Comparison of ENCODE assay signal across 14 cellular contexts in the genomic region with DNA sequence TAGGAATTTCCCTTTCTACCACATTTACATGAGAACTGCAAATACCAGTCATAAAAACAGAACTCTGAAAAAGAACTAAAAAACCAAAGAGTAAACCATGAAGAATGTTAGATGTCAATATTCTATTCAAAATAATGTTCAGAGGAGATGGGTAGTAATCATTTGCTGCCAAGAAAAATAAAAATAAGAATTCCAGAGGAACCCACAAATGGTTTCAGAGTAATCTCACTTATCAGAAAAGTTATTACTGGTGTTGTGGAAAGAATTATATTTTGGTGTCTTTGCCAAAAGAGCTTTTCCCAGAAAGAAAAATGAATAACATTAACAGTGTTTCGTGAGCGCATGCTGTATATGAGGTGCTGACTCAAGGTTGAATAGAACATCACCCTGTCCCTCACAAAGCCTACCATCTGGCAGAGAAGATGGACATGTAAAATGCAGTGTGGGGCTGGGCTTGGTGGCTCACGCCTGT. TPM values are rescaled to one million over a fixed set of nuclear protein-coding genes. Genes with fewer than 3 reads are reported as not detected.
DNase-seq lines count a peak whose midpoint lies in the region; ATAC-seq, FAIRE-seq and TF ChIP-seq lines count a peak whose summit lies in the region.
"Had no signal": no experiment of that assay in that cellular context is flagged by ENCODE, and none has a peak within 500 bp of the region (broad histone marks: within the 10 kb centered on the region; RNA-seq: fewer than 3 reads in every experiment).

No MANE protein-coding gene starts in this region.

- SMC1A ChIA-PET in GM12878 (lab: Charles Lee; ENCODE audit: uncharacterized antibody, unreplicated experiment): interaction anchor here (0.9 to 1.3 kb wide), 3 partner anchors 23 to 281 kb away, joined by 3 to 5 read pairs (median 4); no protein-coding TSS in a partner anchor

- ATAC-seq in GM12878: no peak
- no peak for ATAC-seq in HG03196 (IDR thresholded peaks at IDR 0.05; ENCODE audit: unreplicated experiment)
- no peak for ATAC-seq in HG03469 (IDR thresholded peaks at IDR 0.05; ENCODE audit: unreplicated experiment)
- ATAC-seq: naive thymus-derived CD8-positive, alpha-beta T cell had no signal

- peak; percentile 91 for DNase-seq in HCEC 1CT
- no peak for DNase-seq in GM12878 (ENCODE audit: low read depth, low spot score)
- peak; percentile 38 to 61 for DNase-seq in lung microvascular endothelial cell (ENCODE audit: low read depth in 2 of 2)
- DNase-seq in NCI-H2107 (lab: John Stamatoyannopoulos, UW): no peak
- DNase-seq in GM12892 (ENCODE audit: insufficient read length): no peak
- DNase-seq: C1 segment of cervical spinal cord; naive thymus-derived CD8-positive, alpha-beta T cell; NCI-H2227 treated with DMSO at 0.1 percent for 48 hours; spleen had no signal

- intact Hi-C loops in GM12878 (cut with micrococcal nuclease; ENCODE audit: unreplicated experiment): no loop called here

- CTCF ChIA-PET in GM12878 (lab: Yijun Ruan, JAX): interaction anchor here (1.0 kb wide), 2 partner anchors 32 to 156 kb away, joined by 3 to 4 read pairs; no protein-coding TSS in a partner anchor

- no peak for TF ChIP-seq RAD21 in GM12878 (IDR thresholded peaks at IDR 0.05; ENCODE audit: insufficient read depth, low read depth, low read length)

- H3K4me2 ChIP-seq in GM12878 (ENCODE audit: control insufficient read depth, insufficient read depth): no peak overlapping the region

- H3K9me3 ChIP-seq in GM12878 (replicated peaks; ENCODE audit: control insufficient read depth, insufficient read depth, low read length): no peaks in the 10 kb centered on the region
- H3K9me3 ChIP-seq: spleen had no signal

- H2AFZ ChIP-seq in ACC112 (ENCODE audit: low read length, unreplicated experiment): no peak overlapping the region
- no peak overlapping the region for H2AFZ ChIP-seq in GM12878 (ENCODE audit: control insufficient read depth, low read depth, low read length)

- TF ChIP-seq EP300 in GM12878 (IDR thresholded peaks at IDR 0.05; ENCODE audit: borderline replicate concordance in 1 of 2, control insufficient read depth in 1 of 2, low read depth in 2 of 2, low read length in 2 of 2): no peak

- POLR2A ChIA-PET in GM12878 (lab: Charles Lee): interaction anchor here (0.7 to 1.4 kb wide), 2 partner anchors 8 to 247 kb away, joined by 3 to 4 read pairs; no protein-coding TSS in a partner anchor

- peaks cover 47% of the 10 kb centered on the region for H3K4me1 ChIP-seq in ACC112 (ENCODE audit: control insufficient read depth, insufficient read depth, low read length, unreplicated experiment)
- H3K4me1 ChIP-seq in GM12878 (ENCODE audit: control insufficient read depth, insufficient read depth, low read length): peaks cover 5% of the 10 kb centered on the region; the same call in 1 of the 2 replicates

- no TSS peak for BruUV-seq in GM12878 (replicated peaks; lab: Mats Ljungman, UMichigan)

- H3K36me3 ChIP-seq in ACC112 (ENCODE audit: insufficient read depth, low read length): peaks cover 41% of the 10 kb centered on the region
- peaks cover 0 to 25% of the 10 kb centered on the region in 2 experiments; a peak in 3 of 4 replicates for H3K36me3 ChIP-seq in GM12878 (ENCODE audit: control insufficient read depth in 2 of 2, insufficient read depth in 2 of 2, low read length in 1 of 2)

- 78% methylated on average over 3 of the region's 3 CpGs for WGBS in GM12878 (ENCODE audit: insufficient coverage, insufficient replicate concordance, low lambda C conversion rate, missing lambda C conversion rate)

- RAD21 ChIA-PET in GM12878 (lab: Charles Lee; ENCODE audit: unreplicated experiment): interaction anchor here (1.2 kb wide), 1 partner anchor 281 kb away, joined by 4 read pairs; no protein-coding TSS in a partner anchor

- in situ Hi-C loops in GM12878 (cut with MboI): no loop called here

- TF ChIP-seq CTCF in GM12878 (IDR thresholded peaks at IDR 0.05 in 2 of 3, conservative IDR thresholded peaks at IDR 0.05 in 1 of 3; ENCODE audit: control insufficient read depth in 2 of 3, extremely low read depth in 1 of 3, insufficient read depth in 1 of 3, low read depth in 3 of 3, low read length in 3 of 3): no peak

- H3K9ac ChIP-seq in GM12878 (ENCODE audit: control insufficient read depth, insufficient read depth, low read length): no peak overlapping the region

- no peak overlapping the region for H3K4me3 ChIP-seq in ACC112 (ENCODE audit: low read depth, low read length)
- H3K4me3 ChIP-seq in GM12878: no peak overlapping the region
- H3K4me3 ChIP-seq: spleen had no signal

- TF ChIP-seq POLR2A in GM12878 (IDR thresholded peaks at IDR 0.05; ENCODE audit: low read depth, low read length) (no peak), GM12892 (IDR thresholded peaks at IDR 0.05; ENCODE audit: low read depth, low read length) (no peak)

- H3K27me3 ChIP-seq in ACC112 (ENCODE audit: insufficient read depth, low read length): no peaks in the 10 kb centered on the region
- no peaks in the 10 kb centered on the region for H3K27me3 ChIP-seq in GM12878 (replicated peaks in 1 of 2; ENCODE audit: control insufficient read depth in 2 of 2, insufficient read depth in 2 of 2, low read length in 1 of 2)
- H3K27me3 ChIP-seq: spleen had no signal

- no peaks in the 10 kb centered on the region for H3K79me2 ChIP-seq in ACC112 (ENCODE audit: control insufficient read depth, insufficient read depth, low read length, unreplicated experiment)
- H3K79me2 ChIP-seq in GM12878 (ENCODE audit: control insufficient read depth, insufficient read depth, low read length): no peaks in the 10 kb centered on the region

- FAIRE-seq in GM12878 (lab: Jason Lieb, UNC) (no peak), GM12892 (lab: Jason Lieb, UNC) (no peak)
- FAIRE-seq: RCC 7860, TTC549 had no signal

- H4K20me1 ChIP-seq in GM12878 (ENCODE audit: control insufficient read depth, insufficient read depth): no peaks in the 10 kb centered on the region

- H3K27ac ChIP-seq in ACC112 (ENCODE audit: low read depth, low read length) (peak overlapping the region; percentile 95), GM12878 (ENCODE audit: control insufficient read depth, insufficient read depth) (peak overlapping the region; percentile 35; the same call in 1 of the 2 replicates)
- H3K27ac ChIP-seq: spleen had no signal

TF ChIP-seq in GM12878, 131 proteins besides CTCF, POLR2A, EP300 and RAD21:
- TF ChIP-seq RUNX3 (IDR thresholded peaks at IDR 0.05; ENCODE audit: low read length) (peak; percentile 37; the same call in 1 of the 2 replicates), NFIC (IDR thresholded peaks at IDR 0.05; ENCODE audit: low read depth, low read length) (0 out of 2 replicates have a peak, but pooled peaks have one; percentile 19), PML (IDR thresholded peaks at IDR 0.05; ENCODE audit: low read length) (no peak)

RNA-seq across cellular contexts. Expression of a gene that starts 35.6 kb away (rescaled TPM):
- 16.4 and 27.6 TPM in 2 replicates for total RNA-seq in GM12878 (2013; cell fraction: nucleolus; rRNA removed)
- total RNA-seq in GM12878 (2014; rRNA removed) (0.73 and 0.76 TPM in 2 replicates), GM12878 (2014; rRNA removed; fragmentation: Illumina TruSeq; extraction: Trizol) (1.2 and 1.9 TPM in 2 replicates), GM12878 (2021) (0.45 and 0.87 TPM in 2 replicates), lung microvascular endothelial cell (0.44 and 0.60 TPM in 2 replicates)
- not detected for polyA plus RNA-seq in GM12878 (2011; ENCODE audit: low read depth)
- polyA plus RNA-seq in GM12878 (2011; rRNA removed) (0.19 and 0.38 TPM in 2 replicates), GM12878 (2014; fragmentation: Illumina TruSeq; extraction: Trizol) (0.09 TPM in 1 of 2 replicates, not detected in the other), GM12878 (2014; fragmentation: Nextera tagmentation; extraction: Ambion mirVana) (not detected), GM12878 (2014; rRNA removed) (0.06 and 0.40 TPM in 2 replicates), GM12878 (2016; fragmentation: Nextera tagmentation; extraction: Ambion mirVana) (not detected)
- not detected in 2 replicates for polyA plus RNA-seq in GM12878 (2011; cell fraction: cytosol; rRNA removed)
- 0.90 and 1.8 TPM in 2 replicates for polyA plus RNA-seq in GM12878 (2011; cell fraction: nucleus; rRNA removed)
- polyA plus RNA-seq in GM12878 (2012): not detected in 2 replicates
- 17.9 and 24.5 TPM in 2 replicates for polyA minus RNA-seq in GM12878 (2011; rRNA and poly(A)+ RNA removed)
- polyA minus RNA-seq in GM12878 (2011; cell fraction: cytosol; rRNA and poly(A)+ RNA removed): 0.83 TPM in 1 of 2 replicates, not detected in the other
- polyA minus RNA-seq in GM12878 (2011; cell fraction: nucleus; rRNA and poly(A)+ RNA removed): 17.2 and 40.9 TPM in 2 replicates
- polyA plus RNA-seq in GM12892 (2012; ENCODE audit: missing spikeins): 0.38 TPM
- polyA plus RNA-seq: naive thymus-derived CD8-positive, alpha-beta T cell had no signal

Comparison
In these comparisons a context has a peak if more than half of its experiments do, and no peak if none do; other contexts are left out.
1. DNase-seq: peak in HCEC 1CT (single experiment) and lung microvascular endothelial cell (2 of 2); none in GM12878 (single experiment), NCI-H2107 (single experiment) and GM12892 (single experiment).